14 cellular contexts compared by ENCODE assay signal in the genomic region with DNA sequence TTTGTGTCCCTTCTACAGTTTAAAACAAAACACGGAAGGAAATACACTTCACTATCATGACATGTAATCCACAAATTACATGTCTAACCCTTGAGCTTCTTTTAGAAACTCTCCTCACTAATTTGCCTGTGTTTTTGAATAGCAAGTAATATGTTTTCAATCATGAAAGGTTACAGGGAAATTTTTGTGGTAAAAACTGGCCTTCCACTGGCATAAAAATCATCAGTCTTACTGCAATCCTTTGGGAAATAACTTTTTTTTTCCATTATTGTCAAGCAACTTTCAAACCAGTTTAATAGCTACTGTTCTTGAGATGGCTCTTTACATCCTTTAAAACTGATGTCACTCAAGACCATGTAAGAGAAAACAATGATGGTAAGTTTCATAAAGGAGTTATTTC. TPM values are rescaled to one million over a fixed set of nuclear protein-coding genes. Genes with fewer than 3 reads are reported as not detected.
A peak's percentile ranks its signal among the peaks of the same experiment; 100 is the strongest.
DNase-seq lines count a peak whose midpoint lies in the region; ATAC-seq and TF ChIP-seq lines count a peak whose summit lies in the region.
"Had no signal": no experiment of that assay in that cellular context is flagged by ENCODE, and none has a peak within 500 bp of the region (broad histone marks: within the 10 kb centered on the region; RNA-seq: fewer than 3 reads in every experiment).

No MANE protein-coding gene starts in this region.

- H3K36me3 ChIP-seq in SK-N-SH (replicated peaks in 1 of 2; ENCODE audit: control insufficient read depth in 1 of 2, insufficient read depth in 2 of 2, low read length in 1 of 2): no peaks in the 10 kb centered on the region
- H3K36me3 ChIP-seq: BLaER1, HAP-1 had no signal

- no peak overlapping the region for H3K9ac ChIP-seq in SK-N-SH
- H3K9ac ChIP-seq: BLaER1 had no signal

- no peak for TF ChIP-seq RAD21 in SK-N-SH (IDR thresholded peaks at IDR 0.05; ENCODE audit: low read length)

- no peak overlapping the region for H2AFZ ChIP-seq in SK-N-SH (ENCODE audit: low read depth)

- H3K79me2 ChIP-seq in SK-N-SH (ENCODE audit: insufficient read depth): peaks cover 29% of the 10 kb centered on the region; the same call in 1 of the 2 replicates

- H3K4me3 ChIP-seq in SK-N-SH (ENCODE audit: low read depth in 2 of 2, low read length in 1 of 2) (no peak overlapping the region), fibroblast of mammary gland (ENCODE audit: control insufficient read depth, low read depth, low read length) (no peak overlapping the region)
- H3K4me3 ChIP-seq: BLaER1, HAP-1 had no signal

- H3K4me2 ChIP-seq in SK-N-SH: no peak overlapping the region
- H3K4me2 ChIP-seq: BLaER1 had no signal

- no peaks in the 10 kb centered on the region for H3K9me2 ChIP-seq in SK-N-SH

- H3K27me3 ChIP-seq in SK-N-SH (ENCODE audit: insufficient read depth): no peaks in the 10 kb centered on the region
- H3K27me3 ChIP-seq: BLaER1 had no signal

- DNase-seq in SK-N-SH (no peak), GM04503 (ENCODE audit: low read depth) (peak; percentile 39), fibroblast of mammary gland (ENCODE audit: low read depth) (peak; percentile 58), G401 (ENCODE audit: low spot score) (no peak)
- DNase-seq: Caco-2; CD8-positive, alpha-beta memory T cell; DMS53 had no signal

- H3K27ac ChIP-seq in SK-N-SH (ENCODE audit: low read depth in 2 of 2, low read length in 1 of 2): no peak overlapping the region; a peak in 1 of 4 replicates
- H3K27ac ChIP-seq: 22Rv1, BLaER1 had no signal

- in situ Hi-C loops in G401 (cut with HindIII; ENCODE audit: low sequenced_read_pairs): no loop called here

- POLR2A ChIA-PET in SK-N-SH (lab: Yijun Ruan, JAX): no interaction called here

- 88% methylated on average over 1 of the region's 1 CpG for whole genome bisulfite sequencing in SK-N-SH (ENCODE audit: low lambda C conversion rate)

- H4K20me1 ChIP-seq in SK-N-SH (ENCODE audit: insufficient read depth): no peaks in the 10 kb centered on the region
- H4K20me1 ChIP-seq: BLaER1 had no signal

- CTCF ChIA-PET in SK-N-SH (lab: Yijun Ruan, JAX): interaction anchor here (1.1 to 1.2 kb wide), 2 partner anchors 47 to 67 kb away, joined by 3 to 5 read pairs; no protein-coding TSS in a partner anchor

- H3K4me1 ChIP-seq in SK-N-SH (ENCODE audit: control insufficient read depth in 1 of 2, insufficient read depth in 2 of 2, low read depth in 1 of 2, low read length in 1 of 2): peaks cover 0 to 8% of the 10 kb centered on the region in 2 experiments; a peak in 1 of 4 replicates
- H3K4me1 ChIP-seq: BLaER1, HAP-1 had no signal

- TF ChIP-seq EP300 in SK-N-SH (IDR thresholded peaks at IDR 0.05; ENCODE audit: borderline replicate concordance in 1 of 2, low read depth in 1 of 2, low read length in 1 of 2): no peak

- peaks cover 6% of the 10 kb centered on the region for H3F3A ChIP-seq in SK-N-SH (replicated peaks; ENCODE audit: insufficient read depth)

- ATAC-seq in SK-N-SH treated with all-trans-retinoic acid at 6 μM for 48 hours (no peak), HG02981 (IDR thresholded peaks at IDR 0.05; ENCODE audit: unreplicated experiment) (no peak), HG02678 (IDR thresholded peaks at IDR 0.05; ENCODE audit: unreplicated experiment) (no peak)
- ATAC-seq: HepG2 had no signal

- TF ChIP-seq CTCF in SK-N-SH (IDR thresholded peaks at IDR 0.05) (no peak), fibroblast of mammary gland (conservative IDR thresholded peaks at IDR 0.05; ENCODE audit: control insufficient read depth, insufficient read depth, low read depth, low read length) (no peak)

- H3K9me3 ChIP-seq in SK-N-SH: no peaks in the 10 kb centered on the region
- H3K9me3 ChIP-seq: BLaER1, Caco-2, HAP-1 had no signal

TF ChIP-seq in SK-N-SH, 30 proteins besides CTCF, POLR2A, EP300 and RAD21:
- TF ChIP-seq TCF12 (IDR thresholded peaks at IDR 0.05): peak; percentile 16; the same call in 1 of the 2 replicates
- no peak for TF ChIP-seq REST (IDR thresholded peaks at IDR 0.05; ENCODE audit: low read depth, low read length)
- TF ChIP-seq RFX5 (IDR thresholded peaks at IDR 0.05; ENCODE audit: low read length): no peak
- TF ChIP-seq TAF1 (IDR thresholded peaks at IDR 0.05; ENCODE audit: borderline replicate concordance, low read depth, low read length): no peak

TF ChIP-seq in SK-N-SH treated with all-trans-retinoic acid at 6 μM for 48 hours, 23 proteins besides CTCF, POLR2A, EP300 and RAD21:
- TF ChIP-seq PATZ1 (CRISPR knock-in tag; IDR thresholded peaks at IDR 0.05; ENCODE audit: borderline replicate concordance) (no peak), ZNF70 (CRISPR knock-in tag; IDR thresholded peaks at IDR 0.05) (no peak), RARB (CRISPR knock-in tag; IDR thresholded peaks at IDR 0.05) (no peak), ZFP30 (CRISPR knock-in tag; IDR thresholded peaks at IDR 0.05) (no peak), CSDC2 (CRISPR knock-in tag; IDR thresholded peaks at IDR 0.05) (no peak)
- TF ChIP-seq, protein P1, sequence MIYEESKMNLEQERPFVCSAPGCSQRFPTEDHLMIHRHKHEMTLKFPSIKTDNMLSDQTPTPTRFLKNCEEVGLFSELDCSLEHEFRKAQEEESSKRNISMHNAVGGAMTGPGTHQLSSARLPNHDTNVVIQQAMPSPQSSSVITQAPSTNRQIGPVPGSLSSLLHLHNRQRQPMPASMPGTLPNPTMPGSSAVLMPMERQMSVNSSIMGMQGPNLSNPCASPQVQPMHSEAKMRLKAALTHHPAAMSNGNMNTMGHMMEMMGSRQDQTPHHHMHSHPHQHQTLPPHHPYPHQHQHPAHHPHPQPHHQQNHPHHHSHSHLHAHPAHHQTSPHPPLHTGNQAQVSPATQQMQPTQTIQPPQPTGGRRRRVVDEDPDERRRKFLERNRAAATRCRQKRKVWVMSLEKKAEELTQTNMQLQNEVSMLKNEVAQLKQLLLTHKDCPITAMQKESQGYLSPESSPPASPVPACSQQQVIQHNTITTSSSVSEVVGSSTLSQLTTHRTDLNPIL (CRISPR knock-in tag; IDR thresholded peaks at IDR 0.05; ENCODE audit: low read depth): no peak
- TF ChIP-seq, protein P2, sequence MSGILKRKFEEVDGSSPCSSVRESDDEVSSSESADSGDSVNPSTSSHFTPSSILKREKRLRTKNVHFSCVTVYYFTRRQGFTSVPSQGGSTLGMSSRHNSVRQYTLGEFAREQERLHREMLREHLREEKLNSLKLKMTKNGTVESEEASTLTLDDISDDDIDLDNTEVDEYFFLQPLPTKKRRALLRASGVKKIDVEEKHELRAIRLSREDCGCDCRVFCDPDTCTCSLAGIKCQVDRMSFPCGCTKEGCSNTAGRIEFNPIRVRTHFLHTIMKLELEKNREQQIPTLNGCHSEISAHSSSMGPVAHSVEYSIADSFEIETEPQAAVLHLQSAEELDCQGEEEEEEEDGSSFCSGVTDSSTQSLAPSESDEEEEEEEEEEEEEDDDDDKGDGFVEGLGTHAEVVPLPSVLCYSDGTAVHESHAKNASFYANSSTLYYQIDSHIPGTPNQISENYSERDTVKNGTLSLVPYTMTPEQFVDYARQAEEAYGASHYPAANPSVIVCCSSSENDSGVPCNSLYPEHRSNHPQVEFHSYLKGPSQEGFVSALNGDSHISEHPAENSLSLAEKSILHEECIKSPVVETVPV (CRISPR knock-in tag; IDR thresholded peaks at IDR 0.05): no peak
- TF ChIP-seq, protein P3, sequence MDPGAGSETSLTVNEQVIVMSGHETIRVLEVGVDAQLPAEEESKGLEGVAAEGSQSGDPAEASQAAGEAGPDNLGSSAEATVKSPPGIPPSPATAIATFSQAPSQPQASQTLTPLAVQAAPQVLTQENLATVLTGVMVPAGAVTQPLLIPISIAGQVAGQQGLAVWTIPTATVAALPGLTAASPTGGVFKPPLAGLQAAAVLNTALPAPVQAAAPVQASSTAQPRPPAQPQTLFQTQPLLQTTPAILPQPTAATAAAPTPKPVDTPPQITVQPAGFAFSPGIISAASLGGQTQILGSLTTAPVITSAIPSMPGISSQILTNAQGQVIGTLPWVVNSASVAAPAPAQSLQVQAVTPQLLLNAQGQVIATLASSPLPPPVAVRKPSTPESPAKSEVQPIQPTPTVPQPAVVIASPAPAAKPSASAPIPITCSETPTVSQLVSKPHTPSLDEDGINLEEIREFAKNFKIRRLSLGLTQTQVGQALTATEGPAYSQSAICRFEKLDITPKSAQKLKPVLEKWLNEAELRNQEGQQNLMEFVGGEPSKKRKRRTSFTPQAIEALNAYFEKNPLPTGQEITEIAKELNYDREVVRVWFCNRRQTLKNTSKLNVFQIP (CRISPR knock-in tag; IDR thresholded peaks at IDR 0.05; ENCODE audit: borderline replicate concordance, low read depth): no peak

RNA-seq across cellular contexts. Expression of gene MYO1D, which starts 27.0 kb away (rescaled TPM):
- polyA plus RNA-seq in SK-N-SH (2012; rRNA removed): 20.4 and 29.7 TPM in 2 replicates
- 28.7 and 32.0 TPM in 2 replicates for polyA plus RNA-seq in SK-N-SH (2012; cell fraction: cytosol; rRNA removed)
- 23.0 and 34.5 TPM in 2 replicates for polyA plus RNA-seq in SK-N-SH (2012; cell fraction: nucleus; rRNA removed)
- 0.68 and 3.7 TPM in 2 replicates for total RNA-seq in G401 (2014; rRNA removed; shearing (Covaris generic))

Comparison
In these comparisons a context has a peak if more than half of its experiments do, and no peak if none do; other contexts are left out.
1. DNase-seq: peak in GM04503 (single experiment) and fibroblast of mammary gland (single experiment); none in SK-N-SH (single experiment) and G401 (single experiment).